ENCODE assay signal across 21 cellular contexts in genomic region chr3:19972056-19972455, GRCh38. TPM values are rescaled to one million over a fixed set of nuclear protein-coding genes. Genes with fewer than 3 reads are reported as not detected.
DNase-seq lines count a peak whose midpoint lies in the region; ATAC-seq and TF ChIP-seq lines count a peak whose summit lies in the region.
"Had no signal": no experiment of that assay in that cellular context is flagged by ENCODE, and none has a peak within 500 bp of the region (broad histone marks: within the 10 kb centered on the region; RNA-seq: fewer than 3 reads in every experiment).

No MANE protein-coding gene starts in this region.

- no peak overlapping the region for H2AFZ ChIP-seq in ACC112 (ENCODE audit: low read length, unreplicated experiment)

- POLR2A ChIA-PET in HEK293 (lab: Yijun Ruan, JAX) = no interaction called here

- CTCF ChIA-PET in HEK293 (lab: Yijun Ruan, JAX) = no interaction called here

- no peaks in the 10 kb centered on the region for H3K9me3 ChIP-seq in HEK293 (ENCODE audit: control insufficient read depth, insufficient read depth, low read depth, low read length)
- H3K9me3 ChIP-seq: adrenal gland, HAP-1 had no signal

- peaks cover 22% of the 10 kb centered on the region for H3K36me3 ChIP-seq in ACC112 (ENCODE audit: insufficient read depth, low read length)
- peaks cover 39% of the 10 kb centered on the region in 2 experiments for H3K36me3 ChIP-seq in HEK293 (ENCODE audit: control insufficient read depth in 2 of 2, insufficient read depth in 1 of 2, low read length in 2 of 2)

- no peak for ATAC-seq in GM19463 (IDR thresholded peaks at IDR 0.05; ENCODE audit: unreplicated experiment)
- ATAC-seq: esophagus mucosa; naive thymus-derived CD8-positive, alpha-beta T cell; SK-N-SH treated with all-trans-retinoic acid at 6 μM for 48 hours had no signal

- 0 out of 2 replicates have a peak overlapping the region, but pooled peaks have one; percentile 2 for H3K27ac ChIP-seq in ACC112 (ENCODE audit: low read depth, low read length)
- H3K27ac ChIP-seq in HEK293 (ENCODE audit: extremely low read depth, low read depth, low read length) = no peak overlapping the region
- H3K27ac ChIP-seq: adrenal gland, coronary artery had no signal

- in situ Hi-C loops in GM13977 (cut with MboI; ENCODE audit: low pct_unique_long_range_greater_than_20kb, low sequenced_read_pairs, unreplicated experiment) = no loop called here

- TF ChIP-seq CTCF in HEK293 (tag by site-specific recombination; IDR thresholded peaks at IDR 0.05) = no peak
- TF ChIP-seq CTCF in GM13977 (IDR thresholded peaks at IDR 0.05; ENCODE audit: extremely low read depth, insufficient read depth, missing control alignments) = no peak

- H3K4me1 ChIP-seq in ACC112 (ENCODE audit: control insufficient read depth, insufficient read depth, low read length, unreplicated experiment) (peaks cover 9% of the 10 kb centered on the region), HEK293 (ENCODE audit: control insufficient read depth, insufficient read depth, low read length) (no peaks in the 10 kb centered on the region)
- H3K4me1 ChIP-seq: HAP-1 had no signal

- H3K27me3 ChIP-seq in ACC112 (ENCODE audit: insufficient read depth, low read length) = no peaks in the 10 kb centered on the region
- H3K27me3 ChIP-seq: adrenal gland had no signal

- H3K79me2 ChIP-seq in ACC112 (ENCODE audit: control insufficient read depth, insufficient read depth, low read length, unreplicated experiment) = peaks cover 57% of the 10 kb centered on the region

- DNase-seq in astrocyte of the hippocampus (ENCODE audit: low read depth, low spot score) (peak; percentile 26), glomerular visceral epithelial cell (ENCODE audit: extremely low spot score) (peak; percentile 1), mesenteric fat pad (ENCODE audit: low spot score) (no peak), GM13977 (ENCODE audit: low spot score) (no peak), HuH-7.5 (ENCODE audit: low spot score) (no peak)
- DNase-seq: activated CD4-positive, alpha-beta T cell treated with anti-CD3 and anti-CD28 coated beads, Interleukin-2, amount 50 U/mL, for 4 hours; activated T-cell treated with anti-CD3 and anti-CD28 coated beads, Interleukin-2, amount 50 U/mL, for 48 hours; adrenal gland; KG1; naive thymus-derived CD8-positive, alpha-beta T cell; NCI-H1436 treated with DMSO at 0.1 percent for 48 hours; NCI-H446 treated with DMSO at 0.1 percent for 48 hours had no signal

- H3K4me3 ChIP-seq in ACC112 (ENCODE audit: low read depth, low read length) = no peak overlapping the region
- no peak overlapping the region for H3K4me3 ChIP-seq in HEK293 (ENCODE audit: low read depth, low read length)
- H3K4me3 ChIP-seq: adrenal gland, coronary artery, HAP-1 had no signal

TF ChIP-seq in HEK293, 187 proteins besides CTCF, POLR2A, EP300 and RAD21:
- TF ChIP-seq, protein P1, sequence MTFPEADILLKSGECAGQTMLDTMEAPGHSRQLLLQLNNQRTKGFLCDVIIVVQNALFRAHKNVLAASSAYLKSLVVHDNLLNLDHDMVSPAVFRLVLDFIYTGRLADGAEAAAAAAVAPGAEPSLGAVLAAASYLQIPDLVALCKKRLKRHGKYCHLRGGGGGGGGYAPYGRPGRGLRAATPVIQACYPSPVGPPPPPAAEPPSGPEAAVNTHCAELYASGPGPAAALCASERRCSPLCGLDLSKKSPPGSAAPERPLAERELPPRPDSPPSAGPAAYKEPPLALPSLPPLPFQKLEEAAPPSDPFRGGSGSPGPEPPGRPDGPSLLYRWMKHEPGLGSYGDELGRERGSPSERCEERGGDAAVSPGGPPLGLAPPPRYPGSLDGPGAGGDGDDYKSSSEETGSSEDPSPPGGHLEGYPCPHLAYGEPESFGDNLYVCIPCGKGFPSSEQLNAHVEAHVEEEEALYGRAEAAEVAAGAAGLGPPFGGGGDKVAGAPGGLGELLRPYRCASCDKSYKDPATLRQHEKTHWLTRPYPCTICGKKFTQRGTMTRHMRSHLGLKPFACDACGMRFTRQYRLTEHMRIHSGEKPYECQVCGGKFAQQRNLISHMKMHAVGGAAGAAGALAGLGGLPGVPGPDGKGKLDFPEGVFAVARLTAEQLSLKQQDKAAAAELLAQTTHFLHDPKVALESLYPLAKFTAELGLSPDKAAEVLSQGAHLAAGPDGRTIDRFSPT (tag by site-specific recombination; IDR thresholded peaks at IDR 0.05) = 0 out of 2 replicates have a peak, but pooled peaks have one; percentile 14
- TF ChIP-seq ZNF701 (tag by site-specific recombination; IDR thresholded peaks at IDR 0.05) = no peak
- peak; percentile 47; the same call in 1 of the 2 replicates for TF ChIP-seq ZNF366 (tag by site-specific recombination; conservative IDR thresholded peaks at IDR 0.05)
- peak; percentile 57; the same call in 1 of the 2 replicates for TF ChIP-seq ZNF629 (tag by site-specific recombination; IDR thresholded peaks at IDR 0.05)
- TF ChIP-seq ZNF121 (tag by site-specific recombination; IDR thresholded peaks at IDR 0.05) = no peak
- TF ChIP-seq KLF8 (tag by site-specific recombination; IDR thresholded peaks at IDR 0.05) = 0 out of 2 replicates have a peak, but pooled peaks have one; percentile 17
- TF ChIP-seq, protein P2, sequence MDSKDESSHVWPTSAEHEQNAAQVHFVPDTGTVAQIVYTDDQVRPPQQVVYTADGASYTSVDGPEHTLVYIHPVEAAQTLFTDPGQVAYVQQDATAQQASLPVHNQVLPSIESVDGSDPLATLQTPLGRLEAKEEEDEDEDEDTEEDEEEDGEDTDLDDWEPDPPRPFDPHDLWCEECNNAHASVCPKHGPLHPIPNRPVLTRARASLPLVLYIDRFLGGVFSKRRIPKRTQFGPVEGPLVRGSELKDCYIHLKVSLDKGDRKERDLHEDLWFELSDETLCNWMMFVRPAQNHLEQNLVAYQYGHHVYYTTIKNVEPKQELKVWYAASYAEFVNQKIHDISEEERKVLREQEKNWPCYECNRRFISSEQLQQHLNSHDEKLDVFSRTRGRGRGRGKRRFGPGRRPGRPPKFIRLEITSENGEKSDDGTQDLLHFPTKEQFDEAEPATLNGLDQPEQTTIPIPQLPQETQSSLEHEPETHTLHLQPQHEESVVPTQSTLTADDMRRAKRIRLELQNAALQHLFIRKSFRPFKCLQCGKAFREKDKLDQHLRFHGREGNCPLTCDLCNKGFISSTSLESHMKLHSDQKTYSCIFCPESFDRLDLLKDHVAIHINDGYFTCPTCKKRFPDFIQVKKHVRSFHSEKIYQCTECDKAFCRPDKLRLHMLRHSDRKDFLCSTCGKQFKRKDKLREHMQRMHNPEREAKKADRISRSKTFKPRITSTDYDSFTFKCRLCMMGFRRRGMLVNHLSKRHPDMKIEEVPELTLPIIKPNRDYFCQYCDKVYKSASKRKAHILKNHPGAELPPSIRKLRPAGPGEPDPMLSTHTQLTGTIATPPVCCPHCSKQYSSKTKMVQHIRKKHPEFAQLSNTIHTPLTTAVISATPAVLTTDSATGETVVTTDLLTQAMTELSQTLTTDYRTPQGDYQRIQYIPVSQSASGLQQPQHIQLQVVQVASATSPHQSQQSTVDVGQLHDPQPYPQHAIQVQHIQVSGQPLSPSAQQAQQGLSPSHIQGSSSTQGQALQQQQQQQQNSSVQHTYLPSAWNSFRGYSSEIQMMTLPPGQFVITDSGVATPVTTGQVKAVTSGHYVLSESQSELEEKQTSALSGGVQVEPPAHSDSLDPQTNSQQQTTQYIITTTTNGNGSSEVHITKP (tag by site-specific recombination; IDR thresholded peaks at IDR 0.05) = no peak
- no peak for TF ChIP-seq ZNF776 (tag by site-specific recombination; IDR thresholded peaks at IDR 0.05; ENCODE audit: borderline replicate concordance)
- peak; percentile 38; the same call in 1 of the 2 replicates for TF ChIP-seq FEZF1 (tag by site-specific recombination; IDR thresholded peaks at IDR 0.05)
- TF ChIP-seq, protein P3, sequence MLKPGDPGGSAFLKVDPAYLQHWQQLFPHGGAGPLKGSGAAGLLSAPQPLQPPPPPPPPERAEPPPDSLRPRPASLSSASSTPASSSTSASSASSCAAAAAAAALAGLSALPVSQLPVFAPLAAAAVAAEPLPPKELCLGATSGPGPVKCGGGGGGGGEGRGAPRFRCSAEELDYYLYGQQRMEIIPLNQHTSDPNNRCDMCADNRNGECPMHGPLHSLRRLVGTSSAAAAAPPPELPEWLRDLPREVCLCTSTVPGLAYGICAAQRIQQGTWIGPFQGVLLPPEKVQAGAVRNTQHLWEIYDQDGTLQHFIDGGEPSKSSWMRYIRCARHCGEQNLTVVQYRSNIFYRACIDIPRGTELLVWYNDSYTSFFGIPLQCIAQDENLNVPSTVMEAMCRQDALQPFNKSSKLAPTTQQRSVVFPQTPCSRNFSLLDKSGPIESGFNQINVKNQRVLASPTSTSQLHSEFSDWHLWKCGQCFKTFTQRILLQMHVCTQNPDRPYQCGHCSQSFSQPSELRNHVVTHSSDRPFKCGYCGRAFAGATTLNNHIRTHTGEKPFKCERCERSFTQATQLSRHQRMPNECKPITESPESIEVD (tag by site-specific recombination; IDR thresholded peaks at IDR 0.05) = peak; percentile 76

RNA-seq across cellular contexts. Expression of gene RAB5A, which starts 25.2 kb away (rescaled TPM):
- 70.3 TPM for total RNA-seq in mesenteric fat pad

RNA-seq across cellular contexts. Expression of gene EFHB, which starts 38.0 kb away (rescaled TPM):
- total RNA-seq in mesenteric fat pad = 1.3 TPM
- total RNA-seq: esophagus mucosa had no signal

RNA-seq across cellular contexts. Expression of gene PP2D1, which starts 40.0 kb away (rescaled TPM):
- not detected for total RNA-seq in mesenteric fat pad
- total RNA-seq: adrenal gland; esophagus mucosa; lower leg skin; naive thymus-derived CD8-positive, alpha-beta T cell; subcutaneous adipose tissue had no signal

Comparison
In these comparisons a context has a peak if more than half of its experiments do, and no peak if none do; other contexts are left out.
1. DNase-seq: peak in astrocyte of the hippocampus (single experiment) and glomerular visceral epithelial cell (single experiment); none in mesenteric fat pad (single experiment), GM13977 (single experiment) and HuH-7.5 (single experiment).